In genomic region chr15:69881310-69881660, GRCh38 we compare ENCODE assay signal across 17 cellular contexts.
DNase-seq lines count a peak whose midpoint lies in the region; ATAC-seq, FAIRE-seq and TF ChIP-seq lines count a peak whose summit lies in the region.
"Had no signal": no experiment of that assay in that cellular context is flagged by ENCODE, and none has a peak within 500 bp of the region (broad histone marks: within the 10 kb centered on the region; RNA-seq: fewer than 3 reads in every experiment).

No MANE protein-coding gene starts in this region.

- peaks cover 33% of the 10 kb centered on the region for H3K27me3 ChIP-seq in OCI-LY3 (ENCODE audit: low read depth, low read length)
- no peaks in the 10 kb centered on the region for H3K27me3 ChIP-seq in smooth muscle cell (ENCODE audit: low read depth)
- H3K27me3 ChIP-seq: right lobe of liver had no signal

- FAIRE-seq in GM12891 (lab: Jason Lieb, UNC): no peak

- no peak overlapping the region for H3K4me3 Mint-ChIP-seq in naive thymus-derived CD8-positive, alpha-beta T cell
- H3K4me3 Mint-ChIP-seq: activated CD8-positive, alpha-beta memory T cell treated with anti-CD3 and anti-CD28 coated beads, Interleukin-2, amount 10 ng/mL, durations not matched to agents 7 days and 5 days; H9 had no signal

- peak overlapping the region; percentile 60 for H3K4me3 ChIP-seq in OCI-LY3 (ENCODE audit: low read length)
- no peak overlapping the region for H3K4me3 ChIP-seq in smooth muscle cell
- H3K4me3 ChIP-seq: mucosa of descending colon, right lobe of liver had no signal

- no peaks in the 10 kb centered on the region for H3F3A ChIP-seq in smooth muscle cell (ENCODE audit: low read depth)

- peak; percentile 17 for DNase-seq in GM12891 (ENCODE audit: insufficient read length, low spot score)
- peak; percentile 61 for DNase-seq in islet precursor cell
- no peak for DNase-seq in T1000 (lab: John Stamatoyannopoulos, UW)
- DNase-seq in smooth muscle cell (lab: John Stamatoyannopoulos, UW; ENCODE audit: unreplicated experiment): no peak
- DNase-seq in naive thymus-derived CD8-positive, alpha-beta T cell: no peak
- DNase-seq: activated CD8-positive, alpha-beta memory T cell treated with anti-CD3 and anti-CD28 coated beads, Interleukin-2, amount 10 ng/mL, durations not matched to agents 7 days and 5 days; aorta; Caco-2; H9; left colon; mucosa of descending colon; NCI-H1092 treated with DMSO at 0.1 percent for 48 hours; right lobe of liver; SHP77 treated with DMSO at 0.1 percent for 48 hours had no signal

- no peak overlapping the region; the same call in 1 of the 2 replicates for H3K27ac ChIP-seq in OCI-LY3 (ENCODE audit: low read length)
- no peak overlapping the region for H3K27ac ChIP-seq in smooth muscle cell (ENCODE audit: low read depth)
- H3K27ac ChIP-seq: right lobe of liver had no signal

- peaks cover 0 to 9% (median 0%) of the 10 kb centered on the region in 9 donors for H3K9me3 Mint-ChIP-seq in naive thymus-derived CD8-positive, alpha-beta T cell
- H3K9me3 Mint-ChIP-seq: H9 had no signal

- POLR2A ChIA-PET in naive thymus-derived CD8-positive, alpha-beta T cell (lab: Charles Lee): no interaction called here

- H3K79me2 ChIP-seq in OCI-LY3 (ENCODE audit: low read length) (no peaks in the 10 kb centered on the region), smooth muscle cell (ENCODE audit: low read depth) (no peaks in the 10 kb centered on the region)

- no peaks in the 10 kb centered on the region for H4K20me1 ChIP-seq in OCI-LY3 (ENCODE audit: insufficient read depth, low read length)
- no peaks in the 10 kb centered on the region for H4K20me1 ChIP-seq in smooth muscle cell (ENCODE audit: low read depth)

- H3K4me1 ChIP-seq in OCI-LY3 (ENCODE audit: low read length) (peaks cover 26% of the 10 kb centered on the region), smooth muscle cell (ENCODE audit: low read depth) (peaks cover 6% of the 10 kb centered on the region)
- H3K4me1 ChIP-seq: Caco-2, right lobe of liver had no signal

- ATAC-seq in GM21723 (IDR thresholded peaks at IDR 0.05; ENCODE audit: unreplicated experiment) (peak; percentile 24), GM18511 (IDR thresholded peaks at IDR 0.05; ENCODE audit: unreplicated experiment) (no peak)
- ATAC-seq in naive thymus-derived CD8-positive, alpha-beta T cell: no peak
- ATAC-seq: activated CD8-positive, alpha-beta memory T cell treated with anti-CD3 and anti-CD28 coated beads, Interleukin-2, amount 10 ng/mL, durations not matched to agents 7 days and 5 days; left colon; mucosa of descending colon; right lobe of liver had no signal

- TF ChIP-seq POLR2A in GM12891 (IDR thresholded peaks at IDR 0.05; ENCODE audit: low read depth, low read length): no peak

- H3K27ac Mint-ChIP-seq in naive thymus-derived CD8-positive, alpha-beta T cell: no peak overlapping the region
- H3K27ac Mint-ChIP-seq: activated CD8-positive, alpha-beta memory T cell treated with anti-CD3 and anti-CD28 coated beads, Interleukin-2, amount 10 ng/mL, durations not matched to agents 7 days and 5 days had no signal

- no peaks in the 10 kb centered on the region for H3K36me3 Mint-ChIP-seq in naive thymus-derived CD8-positive, alpha-beta T cell
- H3K36me3 Mint-ChIP-seq: activated CD8-positive, alpha-beta memory T cell treated with anti-CD3 and anti-CD28 coated beads, Interleukin-2, amount 10 ng/mL, durations not matched to agents 7 days and 5 days had no signal

- H2AFZ ChIP-seq in OCI-LY3 (ENCODE audit: low read depth, low read length): no peak overlapping the region
- H2AFZ ChIP-seq in smooth muscle cell (ENCODE audit: low read depth): no peak overlapping the region

- H3K4me2 ChIP-seq in OCI-LY3 (ENCODE audit: low read length) (peak overlapping the region; percentile 82), smooth muscle cell (no peak overlapping the region)

- H3K9ac ChIP-seq in OCI-LY3 (ENCODE audit: low read length) (peak overlapping the region; percentile 7; the same call in 1 of the 2 replicates), smooth muscle cell (ENCODE audit: low read depth) (no peak overlapping the region)

- peaks cover 0 to 8% (median 4%) of the 10 kb centered on the region in 5 donors for H3K27me3 Mint-ChIP-seq in naive thymus-derived CD8-positive, alpha-beta T cell

- peaks cover 4% of the 10 kb centered on the region for H3K36me3 ChIP-seq in OCI-LY3 (replicated peaks; ENCODE audit: low read depth, low read length)
- H3K36me3 ChIP-seq in smooth muscle cell (ENCODE audit: low read depth): no peaks in the 10 kb centered on the region
- H3K36me3 ChIP-seq: right lobe of liver had no signal

- 78% methylated on average over 4 of the region's 4 CpGs for WGBS in smooth muscle cell (ENCODE audit: low lambda C conversion rate)

- peaks cover 10% of the 10 kb centered on the region for H3K9me3 ChIP-seq in OCI-LY3 (ENCODE audit: insufficient read depth, low read length)
- H3K9me3 ChIP-seq in smooth muscle cell (replicated peaks; ENCODE audit: low read depth): no peaks in the 10 kb centered on the region
- H3K9me3 ChIP-seq: Caco-2, mucosa of descending colon, right lobe of liver had no signal

- peaks cover 0 to 20% (median 0%) of the 10 kb centered on the region in 4 donors for H3K4me1 Mint-ChIP-seq in naive thymus-derived CD8-positive, alpha-beta T cell
- H3K4me1 Mint-ChIP-seq: activated CD8-positive, alpha-beta memory T cell treated with anti-CD3 and anti-CD28 coated beads, Interleukin-2, amount 10 ng/mL, durations not matched to agents 7 days and 5 days had no signal

- TF ChIP-seq CTCF in OCI-LY3 (IDR thresholded peaks at IDR 0.05; ENCODE audit: low read depth, low read length) (no peak), smooth muscle cell (IDR thresholded peaks at IDR 0.05; ENCODE audit: borderline replicate concordance, insufficient read depth, poor library complexity, severe bottlenecking) (no peak)

TF ChIP-seq in GM12891, 5 proteins besides CTCF, POLR2A, EP300 and RAD21:
- TF ChIP-seq TAF1 (IDR thresholded peaks at IDR 0.05; ENCODE audit: low read depth, low read length) (no peak), PAX5 (IDR thresholded peaks at IDR 0.05; ENCODE audit: insufficient read depth, low read length, severe bottlenecking) (no peak), POU2F2 (IDR thresholded peaks at IDR 0.05; ENCODE audit: low read depth, low read length) (no peak), SPI1 (IDR thresholded peaks at IDR 0.05; ENCODE audit: low read depth, low read length) (no peak), POLR2AphosphoS5 (IDR thresholded peaks at IDR 0.05; ENCODE audit: low read depth, low read length) (no peak)

Comparison
In these comparisons a context has a peak if more than half of its experiments do, and no peak if none do; other contexts are left out.
1. DNase-seq: peak in GM12891 (single experiment) and islet precursor cell (single experiment); none in T1000 (single experiment), smooth muscle cell (single experiment) and naive thymus-derived CD8-positive, alpha-beta T cell (0 of 10).